24 cellular contexts compared by ENCODE assay signal in the genomic region with DNA sequence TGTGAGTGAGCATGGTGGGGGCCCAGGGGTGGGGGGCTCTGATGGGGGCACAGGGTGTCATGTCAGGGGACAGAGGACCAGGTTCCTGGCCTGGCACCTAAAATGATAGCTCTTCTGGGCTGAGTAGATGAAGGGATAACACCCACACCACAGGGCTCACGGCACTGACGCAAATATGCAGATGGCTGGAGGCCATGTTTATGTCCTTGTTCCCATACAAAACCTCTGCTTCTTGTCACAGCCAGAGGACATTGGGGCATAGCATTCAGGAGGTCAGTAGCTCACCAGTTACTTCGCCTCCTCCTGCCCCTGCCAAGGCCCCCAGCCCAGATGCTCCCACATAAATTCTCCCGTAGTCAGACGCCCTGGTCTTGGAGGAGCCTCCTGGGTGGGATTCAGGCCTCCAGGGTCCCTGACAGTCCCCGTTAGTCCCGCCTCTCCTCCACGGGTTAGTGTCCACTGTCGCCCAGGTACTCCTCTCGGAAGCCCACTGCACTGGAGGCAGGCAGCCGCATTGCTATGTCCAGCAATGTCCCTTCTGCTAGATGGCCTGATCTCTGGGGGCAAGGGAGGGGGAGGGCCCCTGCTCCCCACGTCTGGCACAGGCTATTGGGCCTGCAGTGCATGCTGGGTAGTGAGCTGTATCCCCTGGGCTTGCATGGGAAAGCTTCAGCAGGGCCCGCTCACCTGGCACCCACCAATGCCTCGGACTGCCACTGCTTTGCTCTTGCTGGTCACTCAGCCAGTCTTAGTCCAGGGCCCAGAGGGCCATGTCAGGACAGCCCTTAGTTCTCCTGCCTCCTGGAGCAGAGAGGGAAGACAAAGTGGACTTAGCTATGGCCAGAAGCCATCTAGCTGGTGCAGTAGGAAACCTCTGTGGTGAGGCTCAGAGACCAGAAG.
"Had no signal": no experiment of that assay in that cellular context is flagged by ENCODE, and none has a peak within 500 bp of the region (broad histone marks: within the 10 kb centered on the region; RNA-seq: fewer than 3 reads in every experiment).

No MANE protein-coding gene starts in this region.

- H3K4me3 Mint-ChIP-seq: central memory CD8-positive, alpha-beta T cell; immature natural killer cell; naive B cell; neural progenitor cell; stimulated activated effector memory CD8-positive, alpha-beta T cell treated with anti-CD3 and anti-CD28 coated beads, Interleukin-12 subunit alpha, Interleukin-12 subunit beta, amount 100 ng/mL, for 72 hours; T-helper 1 cell treated with Interleukin-12 subunit alpha and Interleukin-12 subunit beta and Interleukin-4 antibody, amounts not matched to agents 30 μg/mL and 1 μg/mL, for 36 hours had no signal

- H3K4me3 ChIP-seq: colonic mucosa, gastroesophageal sphincter, heart left ventricle, left ventricle myocardium inferior, neural progenitor cell, ovary, right lobe of liver, smooth muscle cell had no signal

- H3K27ac ChIP-seq: brain microvascular endothelial cell, colonic mucosa, gastroesophageal sphincter, heart left ventricle, left ventricle myocardium inferior, neural progenitor cell, ovary, right lobe of liver had no signal

- ATAC-seq: activated CD4-positive, CD25-positive, alpha-beta regulatory T cell treated with anti-CD3 and anti-CD28 coated beads, Interleukin-2, amount 50 U/mL, for 24 hours; gastroesophageal sphincter; heart left ventricle; right lobe of liver; stimulated activated effector memory CD8-positive, alpha-beta T cell treated with anti-CD3 and anti-CD28 coated beads, Interleukin-12 subunit alpha, Interleukin-12 subunit beta, amount 100 ng/mL, for 72 hours had no signal

- H3K27me3 ChIP-seq: brain microvascular endothelial cell, colonic mucosa, neural progenitor cell, ovary, right lobe of liver had no signal

- H3K36me3 ChIP-seq: brain microvascular endothelial cell, colonic mucosa, gastroesophageal sphincter, heart left ventricle, left ventricle myocardium inferior, neural progenitor cell, ovary, right lobe of liver had no signal

- H3K9me3 ChIP-seq: colonic mucosa, ovary, right lobe of liver had no signal

- H3K9me3 Mint-ChIP-seq: T-helper 1 cell treated with Interleukin-12 subunit alpha and Interleukin-12 subunit beta and Interleukin-4 antibody, amounts not matched to agents 30 μg/mL and 1 μg/mL, for 36 hours had no signal

- DNase-seq: activated CD8-positive, alpha-beta memory T cell treated with anti-CD3 and anti-CD28 coated beads for 24 hours; activated CD8-positive, alpha-beta memory T cell treated with anti-CD3 and anti-CD28 coated beads, Interleukin-2, amount 50 U/mL, for 48 hours; activated effector memory CD4-positive, alpha-beta T cell treated with anti-CD3 and anti-CD28 coated beads, Interleukin-2, amount 50 U/mL, for 16 hours; activated naive CD4-positive, alpha-beta T cell treated with anti-CD3 and anti-CD28 coated beads, Interleukin-2, amount 50 U/mL, for 16 hours; activated T-cell treated with anti-CD3 and anti-CD28 coated beads, Interleukin-2, amount 50 U/mL, for 48 hours; aorta; brain microvascular endothelial cell; colonic mucosa; heart left ventricle; immature natural killer cell; kidney glomerular epithelial cell; left ventricle myocardium inferior; mammary epithelial cell; naive B cell; ovary; right lobe of liver; stimulated activated CD4-positive, alpha-beta T cell treated with anti-CD3 and anti-CD28 coated beads, Interleukin-4, amount 100 ng/mL, for 1 hour had no signal

- H3K36me3 Mint-ChIP-seq: immature natural killer cell; neural progenitor cell; stimulated activated effector memory CD8-positive, alpha-beta T cell treated with anti-CD3 and anti-CD28 coated beads, Interleukin-12 subunit alpha, Interleukin-12 subunit beta, amount 100 ng/mL, for 72 hours had no signal

- H3K4me1 ChIP-seq: colonic mucosa, gastroesophageal sphincter, heart left ventricle, left ventricle myocardium inferior, neural progenitor cell, right lobe of liver had no signal

- H3K27ac Mint-ChIP-seq: immature natural killer cell; naive B cell; neural progenitor cell; stimulated activated effector memory CD8-positive, alpha-beta T cell treated with anti-CD3 and anti-CD28 coated beads, Interleukin-12 subunit alpha, Interleukin-12 subunit beta, amount 100 ng/mL, for 72 hours; T-helper 1 cell treated with Interleukin-12 subunit alpha and Interleukin-12 subunit beta and Interleukin-4 antibody, amounts not matched to agents 30 μg/mL and 1 μg/mL, for 36 hours had no signal

- H3K4me1 Mint-ChIP-seq: central memory CD8-positive, alpha-beta T cell; immature natural killer cell; naive B cell; neural progenitor cell; stimulated activated effector memory CD8-positive, alpha-beta T cell treated with anti-CD3 and anti-CD28 coated beads, Interleukin-12 subunit alpha, Interleukin-12 subunit beta, amount 100 ng/mL, for 72 hours had no signal
